In the genomic region with DNA sequence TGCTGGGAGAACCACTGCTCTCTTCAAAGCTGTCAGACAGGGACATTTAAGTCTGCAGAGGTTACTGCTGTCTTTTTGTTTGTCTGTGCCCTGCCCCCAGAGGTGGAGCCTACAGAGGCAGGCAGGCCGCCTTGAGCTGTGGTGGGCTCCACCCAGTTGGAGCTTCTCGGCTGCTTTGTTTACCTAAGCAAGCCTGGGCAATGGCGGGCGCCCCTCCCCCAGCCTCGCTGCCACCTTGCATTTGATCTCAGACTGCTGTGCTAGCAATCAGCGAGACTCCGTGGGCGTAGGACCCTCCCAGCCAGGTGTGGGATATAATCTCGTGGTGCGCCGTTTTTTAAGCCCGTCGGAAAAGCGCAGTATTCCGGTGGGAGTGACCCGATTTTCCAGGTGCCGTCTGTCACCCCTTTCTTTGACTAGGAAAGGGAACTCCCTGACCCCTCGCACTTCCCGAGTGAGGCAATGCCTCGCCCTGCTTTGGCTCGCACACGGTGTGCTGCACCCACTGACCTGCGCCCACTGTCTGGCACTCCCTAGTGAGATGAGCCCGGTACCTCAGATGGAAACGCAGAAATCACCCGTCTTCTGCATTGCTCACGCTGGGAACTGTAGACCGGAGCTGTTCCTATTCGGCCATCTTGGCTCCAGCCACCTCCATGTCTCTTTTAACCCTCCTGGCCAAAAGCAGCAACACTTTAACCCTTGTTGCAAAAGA, we compare ENCODE assay signal across 1 cellular context.
TF ChIP-seq lines count a peak whose summit lies in the region.
"Not testable (repeated sequence)": the region's sequence is repeated elsewhere in the genome, so short reads cannot be mapped to it uniquely, and the experiment has no call there.

No MANE protein-coding gene starts in this region.

TF ChIP-seq in HepG2, 621 proteins besides CTCF, POLR2A, EP300 and RAD21:
- TF ChIP-seq ZNF281 (CRISPR knock-in tag; IDR thresholded peaks at IDR 0.05; ENCODE audit: borderline replicate concordance) = peak; percentile 76
- TF ChIP-seq ZMYM4 (CRISPR knock-in tag; IDR thresholded peaks at IDR 0.05) = 0 out of 2 replicates have a peak, but pooled peaks have one; percentile 19
- 0 out of 2 replicates have a peak, but pooled peaks have one; percentile 21 for TF ChIP-seq ZBTB33 (CRISPR knock-in tag; IDR thresholded peaks at IDR 0.05)
- not testable (repeated sequence) for TF ChIP-seq FOXA1 (IDR thresholded peaks at IDR 0.05)
- 0 out of 2 replicates have a peak, but pooled peaks have one; percentile 39 for TF ChIP-seq FOXA1 (CRISPR knock-in tag; IDR thresholded peaks at IDR 0.05)
